ENCODE assay signal across 28 cellular contexts in genomic region chr5:57503433-57503832, GRCh38. TPM values are rescaled to one million over a fixed set of nuclear protein-coding genes. Genes with fewer than 3 reads are reported as not detected.
DNase-seq lines count a peak whose midpoint lies in the region; ATAC-seq and TF ChIP-seq lines count a peak whose summit lies in the region.
"Had no signal": no experiment of that assay in that cellular context is flagged by ENCODE, and none has a peak within 500 bp of the region (broad histone marks: within the 10 kb centered on the region; RNA-seq: fewer than 3 reads in every experiment).

No MANE protein-coding gene starts in this region.

- no peaks in the 10 kb centered on the region for H3K36me3 ChIP-seq in esophagus muscularis mucosa
- H3K36me3 ChIP-seq: BLaER1 treated with 17β-estradiol and CSF1 and Interleukin-3, amounts not matched to agents 10 nM and 100 nM; right atrium auricular region; vagina had no signal

- no peak for ATAC-seq in activated naive CD8-positive, alpha-beta T cell treated with anti-CD3 and anti-CD28 coated beads, Interleukin-2, amount 50 U/mL, for 24 hours
- ATAC-seq: esophagus mucosa had no signal

- H3K4me1 ChIP-seq in esophagus muscularis mucosa = no peaks in the 10 kb centered on the region

- intact Hi-C loops in esophagus muscularis mucosa (cut with DNase I) = no loop called here

- no peaks in the 10 kb centered on the region for H3K9me3 Mint-ChIP-seq in nephron progenitor cell
- no peaks in the 10 kb centered on the region for H3K9me3 Mint-ChIP-seq in activated naive CD8-positive, alpha-beta T cell treated with anti-CD3 and anti-CD28 coated beads, Interleukin-2, amount 50 U/mL, for 24 hours
- H3K9me3 Mint-ChIP-seq in T-helper 2 cell treated with Interferon-gamma antibody and Interleukin-4, amounts not matched to agents 5 μg/mL and 100 μg/mL, for 36 hours = no peaks in the 10 kb centered on the region
- H3K9me3 Mint-ChIP-seq in activated T-cell treated with anti-CD3 and anti-CD28 coated beads, Interleukin-2, amount 50 U/mL, for 24 hours = no peaks in the 10 kb centered on the region

- peaks cover 30% of the 10 kb centered on the region for H3K4me1 Mint-ChIP-seq in nephron progenitor cell
- H3K4me1 Mint-ChIP-seq in activated naive CD8-positive, alpha-beta T cell treated with anti-CD3 and anti-CD28 coated beads, Interleukin-2, amount 50 U/mL, for 24 hours = peaks cover 2% of the 10 kb centered on the region
- H3K4me1 Mint-ChIP-seq in T-helper 2 cell treated with Interferon-gamma antibody and Interleukin-4, amounts not matched to agents 5 μg/mL and 100 μg/mL, for 36 hours (ENCODE audit: low read depth) = peaks cover 33% of the 10 kb centered on the region
- H3K4me1 Mint-ChIP-seq in activated T-cell treated with anti-CD3 and anti-CD28 coated beads, Interleukin-2, amount 50 U/mL, for 24 hours (ENCODE audit: low read depth) = peaks cover 11% of the 10 kb centered on the region

- H3K27me3 Mint-ChIP-seq in nephron progenitor cell (ENCODE audit: low read depth, poor library complexity) = no peaks in the 10 kb centered on the region
- H3K27me3 Mint-ChIP-seq in activated naive CD8-positive, alpha-beta T cell treated with anti-CD3 and anti-CD28 coated beads, Interleukin-2, amount 50 U/mL, for 24 hours = no peaks in the 10 kb centered on the region
- peaks cover 14% of the 10 kb centered on the region for H3K27me3 Mint-ChIP-seq in T-helper 2 cell treated with Interferon-gamma antibody and Interleukin-4, amounts not matched to agents 5 μg/mL and 100 μg/mL, for 36 hours (ENCODE audit: low read depth)
- H3K27me3 Mint-ChIP-seq in activated T-cell treated with anti-CD3 and anti-CD28 coated beads, Interleukin-2, amount 50 U/mL, for 24 hours = no peaks in the 10 kb centered on the region

- no peak for TF ChIP-seq POLR2A in esophagus muscularis mucosa (IDR thresholded peaks at IDR 0.05; ENCODE audit: low read depth)

- no peaks in the 10 kb centered on the region for H3K36me3 Mint-ChIP-seq in nephron progenitor cell (ENCODE audit: low read depth)
- no peaks in the 10 kb centered on the region for H3K36me3 Mint-ChIP-seq in activated naive CD8-positive, alpha-beta T cell treated with anti-CD3 and anti-CD28 coated beads, Interleukin-2, amount 50 U/mL, for 24 hours (ENCODE audit: low read depth)
- H3K36me3 Mint-ChIP-seq in T-helper 2 cell treated with Interferon-gamma antibody and Interleukin-4, amounts not matched to agents 5 μg/mL and 100 μg/mL, for 36 hours (ENCODE audit: low read depth) = no peaks in the 10 kb centered on the region
- no peaks in the 10 kb centered on the region for H3K36me3 Mint-ChIP-seq in activated T-cell treated with anti-CD3 and anti-CD28 coated beads, Interleukin-2, amount 50 U/mL, for 24 hours (ENCODE audit: low read depth)

- no peaks in the 10 kb centered on the region for H3K27me3 ChIP-seq in esophagus muscularis mucosa
- H3K27me3 ChIP-seq: BLaER1 treated with 17β-estradiol and CSF1 and Interleukin-3, amounts not matched to agents 10 nM and 100 nM; right atrium auricular region; vagina had no signal

- TF ChIP-seq EP300 in esophagus muscularis mucosa (IDR thresholded peaks at IDR 0.05) = no peak

- in situ Hi-C loops in Caki2 (cut with HindIII; ENCODE audit: low pct_unique_long_range_greater_than_20kb, low sequenced_read_pairs) = no loop called here

- no peaks in the 10 kb centered on the region for H3K9me3 ChIP-seq in esophagus muscularis mucosa
- H3K9me3 ChIP-seq: BLaER1 treated with 17β-estradiol and CSF1 and Interleukin-3, amounts not matched to agents 10 nM and 100 nM; right atrium auricular region; vagina had no signal

- H3K27ac Mint-ChIP-seq in nephron progenitor cell = peak overlapping the region; percentile 5
- H3K27ac Mint-ChIP-seq in activated naive CD8-positive, alpha-beta T cell treated with anti-CD3 and anti-CD28 coated beads, Interleukin-2, amount 50 U/mL, for 24 hours = no peak overlapping the region
- H3K27ac Mint-ChIP-seq in T-helper 2 cell treated with Interferon-gamma antibody and Interleukin-4, amounts not matched to agents 5 μg/mL and 100 μg/mL, for 36 hours = no peak overlapping the region
- H3K27ac Mint-ChIP-seq in activated T-cell treated with anti-CD3 and anti-CD28 coated beads, Interleukin-2, amount 50 U/mL, for 24 hours = no peak overlapping the region

- 60% methylated on average over 3 of the region's 3 CpGs for WGBS in esophagus muscularis mucosa

- TF ChIP-seq CTCF in fibroblast of pulmonary artery (IDR thresholded peaks at IDR 0.05; ENCODE audit: low read length, missing control alignments) (no peak), nephron progenitor cell (IDR thresholded peaks at IDR 0.05) (no peak), esophagus muscularis mucosa (IDR thresholded peaks at IDR 0.05) (no peak)

- H3K4me3 Mint-ChIP-seq in nephron progenitor cell = no peak overlapping the region
- no peak overlapping the region for H3K4me3 Mint-ChIP-seq in activated naive CD8-positive, alpha-beta T cell treated with anti-CD3 and anti-CD28 coated beads, Interleukin-2, amount 50 U/mL, for 24 hours
- no peak overlapping the region for H3K4me3 Mint-ChIP-seq in T-helper 2 cell treated with Interferon-gamma antibody and Interleukin-4, amounts not matched to agents 5 μg/mL and 100 μg/mL, for 36 hours
- H3K4me3 Mint-ChIP-seq in activated T-cell treated with anti-CD3 and anti-CD28 coated beads, Interleukin-2, amount 50 U/mL, for 24 hours = no peak overlapping the region

- no peak overlapping the region for H3K27ac ChIP-seq in esophagus muscularis mucosa (replicated peaks in 1 of 4)
- H3K27ac ChIP-seq: BLaER1 treated with 17β-estradiol and CSF1 and Interleukin-3, amounts not matched to agents 10 nM and 100 nM; vagina; VCaP had no signal

- DNase-seq in Caki2 (ENCODE audit: low read depth) (peak; percentile 21), UCSD-AML1 (lab: John Stamatoyannopoulos, UW; ENCODE audit: unreplicated experiment) (peak; percentile 49), fibroblast of pulmonary artery (ENCODE audit: low read depth) (peak; percentile 64), nephron progenitor cell (no peak), esophagus muscularis mucosa (ENCODE audit: extremely low spot score) (no peak)
- DNase-seq in activated naive CD8-positive, alpha-beta T cell treated with anti-CD3 and anti-CD28 coated beads, Interleukin-2, amount 50 U/mL, for 24 hours = no peak
- DNase-seq in T-helper 2 cell treated with Interferon-gamma antibody and Interleukin-4, amounts not matched to agents 5 μg/mL and 100 μg/mL, for 36 hours (ENCODE audit: low spot score) = no peak
- DNase-seq in activated T-cell treated with anti-CD3 and anti-CD28 coated beads, Interleukin-2, amount 50 U/mL, for 24 hours = no peak
- DNase-seq: activated CD4-positive, alpha-beta T cell treated with anti-CD3 and anti-CD28 coated beads, Interleukin-2, amount 50 U/mL, for 1 hour; activated CD8-positive, alpha-beta memory T cell treated with anti-CD3 and anti-CD28 coated beads, Interleukin-2, amount 50 U/mL, for 48 hours; activated effector memory CD4-positive, alpha-beta T cell treated with anti-CD3 and anti-CD28 coated beads, Interleukin-2, amount 50 U/mL, for 16 hours; amniotic stem cell; effector CD8-positive, alpha-beta T cell; glutamatergic neuron; HCEC 1CT; NCI-H1417 treated with DMSO at 0.1 percent for 48 hours; NCI-H526 treated with DMSO at 0.1 percent for 48 hours; SIG-M5; stimulated activated CD4-positive, alpha-beta T cell treated with anti-CD3 and anti-CD28 coated beads, Interleukin-15, amount 100 ng/mL, for 24 hours; T-helper 1 cell had no signal

- H3K4me3 ChIP-seq in fibroblast of pulmonary artery (replicated peaks; ENCODE audit: low read depth, low read length) (no peak overlapping the region), esophagus muscularis mucosa (no peak overlapping the region)
- H3K4me3 ChIP-seq: BLaER1 treated with 17β-estradiol and CSF1 and Interleukin-3, amounts not matched to agents 10 nM and 100 nM; right atrium auricular region; vagina had no signal

RNA-seq across cellular contexts. Expression of gene ACTBL2, which starts 20.8 kb away (rescaled TPM):
- 0.23 and 1.0 TPM in 2 replicates for total RNA-seq in Caki2 (2014; rRNA removed; shearing (Covaris generic); ENCODE audit: low replicate concordance)
- total RNA-seq in esophagus muscularis mucosa = not detected
- total RNA-seq: A673, cerebellum, esophagus mucosa, subcutaneous adipose tissue, vagina had no signal

Comparison
In these comparisons a context has a peak if more than half of its experiments do, and no peak if none do; other contexts are left out.
1. DNase-seq: peak in Caki2 (single experiment), UCSD-AML1 (single experiment) and fibroblast of pulmonary artery (single experiment); none in nephron progenitor cell (single experiment), esophagus muscularis mucosa (single experiment), activated naive CD8-positive, alpha-beta T cell treated with anti-CD3 and anti-CD28 coated beads, Interleukin-2, amount 50 U/mL, for 24 hours (single experiment), T-helper 2 cell treated with Interferon-gamma antibody and Interleukin-4, amounts not matched to agents 5 μg/mL and 100 μg/mL, for 36 hours (single experiment) and activated T-cell treated with anti-CD3 and anti-CD28 coated beads, Interleukin-2, amount 50 U/mL, for 24 hours (single experiment).